Comparison of ENCODE assay signal across 1 cellular context in the genomic region with DNA sequence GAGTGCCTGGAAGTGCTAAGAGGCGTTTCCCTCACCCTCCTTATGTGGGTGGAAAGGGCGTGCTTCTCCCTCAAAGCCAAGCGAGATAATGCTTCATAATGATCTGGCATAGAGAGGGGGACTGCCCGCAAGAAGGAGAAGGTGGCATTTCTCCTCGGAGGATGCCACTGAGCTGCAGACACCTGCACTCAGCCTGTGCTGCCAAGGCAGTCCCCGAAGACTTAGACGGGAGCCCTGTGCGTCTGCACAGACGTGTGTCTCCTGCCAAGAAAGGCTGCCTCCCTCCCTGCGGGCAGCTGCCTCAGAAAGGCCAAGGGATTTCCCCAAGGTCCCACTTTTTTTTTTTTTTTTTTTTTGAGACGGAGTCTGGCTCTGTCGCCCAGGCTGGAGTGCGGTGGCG.
TF ChIP-seq lines count a peak whose summit lies in the region.

No MANE protein-coding gene starts in this region.

TF ChIP-seq in SK-N-SH, 30 proteins besides CTCF, POLR2A, EP300 and RAD21 (continued from another document):
- no peak for TF ChIP-seq REST (IDR thresholded peaks at IDR 0.05; ENCODE audit: low read depth, low read length)
- TF ChIP-seq, protein P1, sequence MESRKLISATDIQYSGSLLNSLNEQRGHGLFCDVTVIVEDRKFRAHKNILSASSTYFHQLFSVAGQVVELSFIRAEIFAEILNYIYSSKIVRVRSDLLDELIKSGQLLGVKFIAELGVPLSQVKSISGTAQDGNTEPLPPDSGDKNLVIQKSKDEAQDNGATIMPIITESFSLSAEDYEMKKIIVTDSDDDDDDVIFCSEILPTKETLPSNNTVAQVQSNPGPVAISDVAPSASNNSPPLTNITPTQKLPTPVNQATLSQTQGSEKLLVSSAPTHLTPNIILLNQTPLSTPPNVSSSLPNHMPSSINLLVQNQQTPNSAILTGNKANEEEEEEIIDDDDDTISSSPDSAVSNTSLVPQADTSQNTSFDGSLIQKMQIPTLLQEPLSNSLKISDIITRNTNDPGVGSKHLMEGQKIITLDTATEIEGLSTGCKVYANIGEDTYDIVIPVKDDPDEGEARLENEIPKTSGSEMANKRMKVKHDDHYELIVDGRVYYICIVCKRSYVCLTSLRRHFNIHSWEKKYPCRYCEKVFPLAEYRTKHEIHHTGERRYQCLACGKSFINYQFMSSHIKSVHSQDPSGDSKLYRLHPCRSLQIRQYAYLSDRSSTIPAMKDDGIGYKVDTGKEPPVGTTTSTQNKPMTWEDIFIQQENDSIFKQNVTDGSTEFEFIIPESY (IDR thresholded peaks at IDR 0.05; ENCODE audit: borderline replicate concordance, low read depth), result no peak
- TF ChIP-seq POLR2AphosphoS5 (IDR thresholded peaks at IDR 0.05; ENCODE audit: low read depth, low read length), result no peak
- no peak for TF ChIP-seq ELF1 (IDR thresholded peaks at IDR 0.05)
- TF ChIP-seq SMC3 (IDR thresholded peaks at IDR 0.05; ENCODE audit: low read depth, low read length), result no peak
- no peak for TF ChIP-seq GATA2 (CRISPR knock-in tag; IDR thresholded peaks at IDR 0.05)
- no peak for TF ChIP-seq TCF12 (IDR thresholded peaks at IDR 0.05)
- no peak for TF ChIP-seq RFX5 (IDR thresholded peaks at IDR 0.05; ENCODE audit: low read length)
- TF ChIP-seq, protein P2, sequence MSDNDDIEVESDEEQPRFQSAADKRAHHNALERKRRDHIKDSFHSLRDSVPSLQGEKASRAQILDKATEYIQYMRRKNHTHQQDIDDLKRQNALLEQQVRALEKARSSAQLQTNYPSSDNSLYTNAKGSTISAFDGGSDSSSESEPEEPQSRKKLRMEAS (IDR thresholded peaks at IDR 0.05; ENCODE audit: low read depth), result no peak
- no peak for TF ChIP-seq EZH2phosphoT487 (IDR thresholded peaks at IDR 0.05; ENCODE audit: borderline replicate concordance, low read depth)
